ENCODE assay signal across 1 cellular context in the genomic region with DNA sequence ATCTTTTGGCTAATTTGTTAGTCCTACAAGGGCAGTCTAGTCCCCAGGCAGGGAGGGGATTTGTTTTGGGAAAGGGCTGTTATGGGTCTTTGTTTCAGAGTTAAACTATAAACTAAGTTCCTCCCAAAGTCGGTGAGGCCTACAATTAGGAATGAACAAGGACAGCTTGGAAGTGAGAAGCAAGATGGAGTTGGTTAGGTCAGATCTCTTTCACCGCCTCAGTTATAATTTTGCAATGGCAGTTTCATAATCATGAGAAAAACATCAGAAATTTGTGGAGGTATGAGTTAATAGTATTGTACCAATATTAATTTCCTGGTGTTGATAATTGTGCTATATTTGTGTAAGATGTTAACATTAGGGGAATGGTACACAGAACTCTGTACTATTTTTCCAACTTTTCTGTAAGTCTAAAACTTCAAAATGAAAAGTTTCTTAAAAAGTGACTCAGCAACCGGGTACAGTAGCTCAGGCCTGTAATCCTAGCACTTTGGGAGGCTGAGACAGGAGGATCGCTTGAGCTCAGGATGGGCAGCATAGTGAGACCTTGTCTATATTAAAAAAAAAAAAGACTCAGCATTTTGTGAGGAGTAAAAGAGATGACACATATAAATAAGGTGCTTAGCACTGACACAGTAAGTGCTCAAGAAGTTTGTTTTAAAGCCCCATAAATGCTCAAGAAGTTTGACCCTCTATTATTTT.
TF ChIP-seq lines count a peak whose summit lies in the region.

No MANE protein-coding gene starts in this region.

TF ChIP-seq in GM23338, 12 proteins besides CTCF, POLR2A, EP300 and RAD21 (continued from another document):
- no peak for TF ChIP-seq EZH2phosphoT487 (IDR thresholded peaks at IDR 0.05; ENCODE audit: unreplicated experiment)
- TF ChIP-seq, protein P1, sequence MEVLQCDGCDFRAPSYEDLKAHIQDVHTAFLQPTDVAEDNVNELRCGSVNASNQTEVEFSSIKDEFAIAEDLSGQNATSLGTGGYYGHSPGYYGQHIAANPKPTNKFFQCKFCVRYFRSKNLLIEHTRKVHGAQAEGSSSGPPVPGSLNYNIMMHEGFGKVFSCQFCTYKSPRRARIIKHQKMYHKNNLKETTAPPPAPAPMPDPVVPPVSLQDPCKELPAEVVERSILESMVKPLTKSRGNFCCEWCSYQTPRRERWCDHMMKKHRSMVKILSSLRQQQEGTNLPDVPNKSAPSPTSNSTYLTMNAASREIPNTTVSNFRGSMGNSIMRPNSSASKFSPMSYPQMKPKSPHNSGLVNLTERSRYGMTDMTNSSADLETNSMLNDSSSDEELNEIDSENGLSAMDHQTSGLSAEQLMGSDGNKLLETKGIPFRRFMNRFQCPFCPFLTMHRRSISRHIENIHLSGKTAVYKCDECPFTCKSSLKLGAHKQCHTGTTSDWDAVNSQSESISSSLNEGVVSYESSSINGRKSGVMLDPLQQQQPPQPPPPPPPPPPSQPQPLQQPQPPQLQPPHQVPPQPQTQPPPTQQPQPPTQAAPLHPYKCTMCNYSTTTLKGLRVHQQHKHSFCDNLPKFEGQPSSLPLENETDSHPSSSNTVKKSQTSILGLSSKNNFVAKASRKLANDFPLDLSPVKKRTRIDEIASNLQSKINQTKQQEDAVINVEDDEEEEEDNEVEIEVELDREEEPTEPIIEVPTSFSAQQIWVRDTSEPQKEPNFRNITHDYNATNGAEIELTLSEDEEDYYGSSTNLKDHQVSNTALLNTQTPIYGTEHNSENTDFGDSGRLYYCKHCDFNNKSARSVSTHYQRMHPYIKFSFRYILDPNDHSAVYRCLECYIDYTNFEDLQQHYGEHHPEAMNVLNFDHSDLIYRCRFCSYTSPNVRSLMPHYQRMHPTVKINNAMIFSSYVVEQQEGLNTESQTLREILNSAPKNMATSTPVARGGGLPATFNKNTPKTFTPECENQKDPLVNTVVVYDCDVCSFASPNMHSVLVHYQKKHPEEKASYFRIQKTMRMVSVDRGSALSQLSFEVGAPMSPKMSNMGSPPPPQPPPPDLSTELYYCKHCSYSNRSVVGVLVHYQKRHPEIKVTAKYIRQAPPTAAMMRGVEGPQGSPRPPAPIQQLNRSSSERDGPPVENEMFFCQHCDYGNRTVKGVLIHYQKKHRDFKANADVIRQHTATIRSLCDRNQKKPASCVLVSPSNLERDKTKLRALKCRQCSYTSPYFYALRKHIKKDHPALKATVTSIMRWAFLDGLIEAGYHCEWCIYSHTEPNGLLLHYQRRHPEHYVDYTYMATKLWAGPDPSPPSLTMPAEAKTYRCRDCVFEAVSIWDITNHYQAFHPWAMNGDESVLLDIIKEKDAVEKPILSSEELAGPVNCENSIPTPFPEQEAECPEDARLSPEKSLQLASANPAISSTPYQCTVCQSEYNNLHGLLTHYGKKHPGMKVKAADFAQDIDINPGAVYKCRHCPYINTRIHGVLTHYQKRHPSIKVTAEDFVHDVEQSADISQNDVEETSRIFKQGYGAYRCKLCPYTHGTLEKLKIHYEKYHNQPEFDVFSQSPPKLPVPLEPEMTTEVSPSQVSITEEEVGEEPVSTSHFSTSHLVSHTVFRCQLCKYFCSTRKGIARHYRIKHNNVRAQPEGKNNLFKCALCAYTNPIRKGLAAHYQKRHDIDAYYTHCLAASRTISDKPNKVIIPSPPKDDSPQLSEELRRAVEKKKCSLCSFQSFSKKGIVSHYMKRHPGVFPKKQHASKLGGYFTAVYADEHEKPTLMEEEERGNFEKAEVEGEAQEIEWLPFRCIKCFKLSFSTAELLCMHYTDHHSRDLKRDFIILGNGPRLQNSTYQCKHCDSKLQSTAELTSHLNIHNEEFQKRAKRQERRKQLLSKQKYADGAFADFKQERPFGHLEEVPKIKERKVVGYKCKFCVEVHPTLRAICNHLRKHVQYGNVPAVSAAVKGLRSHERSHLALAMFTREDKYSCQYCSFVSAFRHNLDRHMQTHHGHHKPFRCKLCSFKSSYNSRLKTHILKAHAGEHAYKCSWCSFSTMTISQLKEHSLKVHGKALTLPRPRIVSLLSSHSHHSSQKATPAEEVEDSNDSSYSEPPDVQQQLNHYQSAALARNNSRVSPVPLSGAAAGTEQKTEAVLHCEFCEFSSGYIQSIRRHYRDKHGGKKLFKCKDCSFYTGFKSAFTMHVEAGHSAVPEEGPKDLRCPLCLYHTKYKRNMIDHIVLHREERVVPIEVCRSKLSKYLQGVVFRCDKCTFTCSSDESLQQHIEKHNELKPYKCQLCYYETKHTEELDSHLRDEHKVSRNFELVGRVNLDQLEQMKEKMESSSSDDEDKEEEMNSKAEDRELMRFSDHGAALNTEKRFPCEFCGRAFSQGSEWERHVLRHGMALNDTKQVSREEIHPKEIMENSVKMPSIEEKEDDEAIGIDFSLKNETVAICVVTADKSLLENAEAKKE (CRISPR knock-in tag; IDR thresholded peaks at IDR 0.05), result no peak
- TF ChIP-seq, protein P2, sequence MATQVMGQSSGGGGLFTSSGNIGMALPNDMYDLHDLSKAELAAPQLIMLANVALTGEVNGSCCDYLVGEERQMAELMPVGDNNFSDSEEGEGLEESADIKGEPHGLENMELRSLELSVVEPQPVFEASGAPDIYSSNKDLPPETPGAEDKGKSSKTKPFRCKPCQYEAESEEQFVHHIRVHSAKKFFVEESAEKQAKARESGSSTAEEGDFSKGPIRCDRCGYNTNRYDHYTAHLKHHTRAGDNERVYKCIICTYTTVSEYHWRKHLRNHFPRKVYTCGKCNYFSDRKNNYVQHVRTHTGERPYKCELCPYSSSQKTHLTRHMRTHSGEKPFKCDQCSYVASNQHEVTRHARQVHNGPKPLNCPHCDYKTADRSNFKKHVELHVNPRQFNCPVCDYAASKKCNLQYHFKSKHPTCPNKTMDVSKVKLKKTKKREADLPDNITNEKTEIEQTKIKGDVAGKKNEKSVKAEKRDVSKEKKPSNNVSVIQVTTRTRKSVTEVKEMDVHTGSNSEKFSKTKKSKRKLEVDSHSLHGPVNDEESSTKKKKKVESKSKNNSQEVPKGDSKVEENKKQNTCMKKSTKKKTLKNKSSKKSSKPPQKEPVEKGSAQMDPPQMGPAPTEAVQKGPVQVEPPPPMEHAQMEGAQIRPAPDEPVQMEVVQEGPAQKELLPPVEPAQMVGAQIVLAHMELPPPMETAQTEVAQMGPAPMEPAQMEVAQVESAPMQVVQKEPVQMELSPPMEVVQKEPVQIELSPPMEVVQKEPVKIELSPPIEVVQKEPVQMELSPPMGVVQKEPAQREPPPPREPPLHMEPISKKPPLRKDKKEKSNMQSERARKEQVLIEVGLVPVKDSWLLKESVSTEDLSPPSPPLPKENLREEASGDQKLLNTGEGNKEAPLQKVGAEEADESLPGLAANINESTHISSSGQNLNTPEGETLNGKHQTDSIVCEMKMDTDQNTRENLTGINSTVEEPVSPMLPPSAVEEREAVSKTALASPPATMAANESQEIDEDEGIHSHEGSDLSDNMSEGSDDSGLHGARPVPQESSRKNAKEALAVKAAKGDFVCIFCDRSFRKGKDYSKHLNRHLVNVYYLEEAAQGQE (IDR thresholded peaks at IDR 0.05; ENCODE audit: unreplicated experiment), result no peak
- TF ChIP-seq POLR2AphosphoS5 (IDR thresholded peaks at IDR 0.05; ENCODE audit: low read depth), result no peak
- TF ChIP-seq, protein P3, sequence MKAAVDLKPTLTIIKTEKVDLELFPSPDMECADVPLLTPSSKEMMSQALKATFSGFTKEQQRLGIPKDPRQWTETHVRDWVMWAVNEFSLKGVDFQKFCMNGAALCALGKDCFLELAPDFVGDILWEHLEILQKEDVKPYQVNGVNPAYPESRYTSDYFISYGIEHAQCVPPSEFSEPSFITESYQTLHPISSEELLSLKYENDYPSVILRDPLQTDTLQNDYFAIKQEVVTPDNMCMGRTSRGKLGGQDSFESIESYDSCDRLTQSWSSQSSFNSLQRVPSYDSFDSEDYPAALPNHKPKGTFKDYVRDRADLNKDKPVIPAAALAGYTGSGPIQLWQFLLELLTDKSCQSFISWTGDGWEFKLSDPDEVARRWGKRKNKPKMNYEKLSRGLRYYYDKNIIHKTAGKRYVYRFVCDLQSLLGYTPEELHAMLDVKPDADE (IDR thresholded peaks at IDR 0.05), result no peak
- no peak for TF ChIP-seq STAT1 (IDR thresholded peaks at IDR 0.05; ENCODE audit: unreplicated experiment)
- no peak for TF ChIP-seq EZH2 (IDR thresholded peaks at IDR 0.05; ENCODE audit: low read depth, unreplicated experiment)
- TF ChIP-seq ZNF331 (CRISPR knock-in tag; IDR thresholded peaks at IDR 0.05; ENCODE audit: low read depth), result no peak
- no peak for TF ChIP-seq NANOG (IDR thresholded peaks at IDR 0.05; ENCODE audit: borderline replicate concordance)
- TF ChIP-seq ZNF114 (CRISPR knock-in tag; IDR thresholded peaks at IDR 0.05), result no peak
